ENCODE assay signal across 8 cellular contexts in the genomic region with DNA sequence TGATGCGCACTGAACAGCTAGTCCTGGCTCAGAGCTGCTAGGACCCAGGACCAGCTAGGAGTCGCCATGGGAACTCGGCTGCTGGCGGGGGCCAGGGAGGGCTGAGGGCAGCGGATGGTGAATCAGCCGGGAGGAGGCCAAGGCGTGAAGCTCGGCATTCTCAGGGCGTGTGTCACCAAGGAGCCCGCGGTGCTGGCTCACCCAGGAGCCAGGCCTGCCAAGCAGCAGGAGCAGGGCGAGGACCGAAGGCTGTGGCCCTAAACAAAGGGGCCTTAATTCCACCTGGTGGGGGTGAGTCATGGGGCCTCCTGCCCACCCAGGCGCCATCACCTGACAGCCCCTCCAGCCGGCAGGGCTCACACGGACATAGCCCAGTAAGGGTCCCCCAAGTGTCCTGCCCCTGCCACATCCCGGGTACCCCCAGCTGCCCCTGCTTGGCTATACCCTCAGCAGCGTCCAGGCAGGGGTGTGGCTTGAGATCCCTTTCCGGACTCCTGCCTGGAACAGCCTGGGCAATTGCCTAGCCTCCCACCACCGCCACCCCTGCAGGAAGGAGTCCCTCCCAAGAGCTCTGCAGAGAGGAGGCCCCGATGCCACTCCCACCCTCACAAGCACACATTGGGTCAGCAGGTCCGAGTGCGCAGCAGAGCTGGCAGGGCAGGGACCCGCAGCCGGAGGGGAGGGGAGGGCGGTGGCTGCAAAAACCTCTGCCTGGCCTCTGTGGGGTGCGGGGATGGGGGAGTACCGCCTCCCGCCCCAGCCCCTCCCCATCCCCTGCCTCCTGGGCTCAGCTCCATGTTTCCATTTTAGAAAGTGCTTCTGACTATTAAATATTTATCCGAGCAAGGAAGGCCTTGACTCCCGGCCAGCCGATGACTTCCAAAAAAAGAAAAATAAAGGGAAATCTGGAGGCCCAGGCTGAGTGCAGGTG. TPM values are rescaled to one million over a fixed set of nuclear protein-coding genes. Genes with fewer than 3 reads are reported as not detected.
DNase-seq lines count a peak whose midpoint lies in the region; ATAC-seq, FAIRE-seq and TF ChIP-seq lines count a peak whose summit lies in the region.

No MANE protein-coding gene starts in this region.

- no peak overlapping the region for H3K27ac Mint-ChIP-seq in activated naive CD4-positive, alpha-beta T cell treated with anti-CD3 and anti-CD28 coated beads, Interleukin-2, amount 50 U/mL, for 72 hours

- intact Hi-C loops in left ventricle myocardium superior (cut with micrococcal nuclease) = loop anchor here (10.0 kb wide), 1 partner anchor 71 kb away; no protein-coding TSS in a partner anchor

- H3K36me3 Mint-ChIP-seq in activated naive CD4-positive, alpha-beta T cell treated with anti-CD3 and anti-CD28 coated beads, Interleukin-2, amount 50 U/mL, for 72 hours = peaks cover 0 to 6% of the 10 kb centered on the region in 2 donors

- ATAC-seq in left ventricle myocardium superior = peak; percentile 50
- ATAC-seq in activated naive CD4-positive, alpha-beta T cell treated with anti-CD3 and anti-CD28 coated beads, Interleukin-2, amount 50 U/mL, for 72 hours = no peak

- TF ChIP-seq POLR2A in H54 (IDR thresholded peaks at IDR 0.05; ENCODE audit: low read depth, low read length) = 0 out of 2 replicates have a peak, but pooled peaks have one; percentile 18

- DNase-seq in H54 (ENCODE audit: insufficient read length, low spot score) (peak; percentile 86), adipocyte (ENCODE audit: low read depth) (peak; percentile 96), left ventricle myocardium superior (peak; percentile 70), NCI-H2029 (lab: John Stamatoyannopoulos, UW) (no peak)
- no peak for DNase-seq in stimulated activated CD8-positive, alpha-beta memory T cell treated with anti-CD3 and anti-CD28 coated beads, Interleukin-4, amount 100 ng/mL, for 48 hours
- no peak for DNase-seq in activated naive CD4-positive, alpha-beta T cell treated with anti-CD3 and anti-CD28 coated beads, Interleukin-2, amount 50 U/mL, for 72 hours (ENCODE audit: low spot score in 2 of 2)
- no peak for DNase-seq in stimulated activated CD4-positive, alpha-beta T cell treated with anti-CD3 and anti-CD28 coated beads, Interleukin-12 subunit alpha, Interleukin-12 subunit beta, amount 100 ng/mL, for 4 hours

- peak overlapping the region; percentile 75 for H3K27ac ChIP-seq in skeletal muscle tissue (ENCODE audit: low read depth, low read length)

- H3K9ac ChIP-seq in adipocyte (ENCODE audit: low read length) = peak overlapping the region; percentile 90
- H3K9ac ChIP-seq in skeletal muscle tissue (ENCODE audit: low read depth in 1 of 3, low read length in 3 of 3) = peak overlapping the region in 1 of 3 donors; percentile 60

- H3K4me3 ChIP-seq in adipocyte (ENCODE audit: low read length) (peak overlapping the region; percentile 63), skeletal muscle tissue (ENCODE audit: low read length in 3 of 3) (no peak overlapping the region)

- H3K9me3 ChIP-seq in adipocyte (ENCODE audit: control insufficient read depth, low read length) = no peaks in the 10 kb centered on the region
- no peaks in the 10 kb centered on the region for H3K9me3 ChIP-seq in skeletal muscle tissue (ENCODE audit: control insufficient read depth in 3 of 3, low read length in 3 of 3)

- H3K9me3 Mint-ChIP-seq in activated naive CD4-positive, alpha-beta T cell treated with anti-CD3 and anti-CD28 coated beads, Interleukin-2, amount 50 U/mL, for 72 hours = no peaks in the 10 kb centered on the region

- no peaks in the 10 kb centered on the region for H3K36me3 ChIP-seq in adipocyte (ENCODE audit: control insufficient read depth, insufficient read depth, low read length, severe bottlenecking)
- no peaks in the 10 kb centered on the region for H3K36me3 ChIP-seq in skeletal muscle tissue (ENCODE audit: control insufficient read depth in 3 of 3, insufficient read depth in 3 of 3, low read length in 3 of 3)

- FAIRE-seq in H54 (lab: Jason Lieb, UNC) = peak; percentile 79

- no peaks in the 10 kb centered on the region for H3K27me3 ChIP-seq in adipocyte (replicated peaks; ENCODE audit: control insufficient read depth, insufficient read depth, low read length)
- peaks cover 0 to 39% (median 5%) of the 10 kb centered on the region in 3 donors for H3K27me3 ChIP-seq in skeletal muscle tissue (ENCODE audit: control insufficient read depth in 3 of 3, insufficient read depth in 3 of 3, low read length in 3 of 3)

- H3K4me1 ChIP-seq in adipocyte (ENCODE audit: control insufficient read depth, insufficient read depth, low read length) = peaks cover 56% of the 10 kb centered on the region
- H3K4me1 ChIP-seq in skeletal muscle tissue (ENCODE audit: control insufficient read depth in 3 of 3, insufficient read depth in 3 of 3, low read length in 3 of 3) = peaks cover 60 to 77% (median 70%) of the 10 kb centered on the region in 3 donors

RNA-seq across cellular contexts. Expression of a gene that starts 4.7 kb away (rescaled TPM):
- total RNA-seq in left ventricle myocardium superior = 2.5 TPM
- 11.5 TPM for total RNA-seq in skeletal muscle tissue
- total RNA-seq in activated naive CD4-positive, alpha-beta T cell treated with anti-CD3 and anti-CD28 coated beads, Interleukin-2, amount 50 U/mL, for 72 hours = under 1 TPM; 0.02 to 0.10 TPM

RNA-seq across cellular contexts. Expression of a gene that starts 12.1 kb away (rescaled TPM):
- total RNA-seq in left ventricle myocardium superior = 1.5 TPM
- 2.1 TPM for total RNA-seq in skeletal muscle tissue
- under 1 TPM; 0.20 to 0.97 TPM for total RNA-seq in activated naive CD4-positive, alpha-beta T cell treated with anti-CD3 and anti-CD28 coated beads, Interleukin-2, amount 50 U/mL, for 72 hours

RNA-seq across cellular contexts. Expression of a gene that starts 47.4 kb away (rescaled TPM):
- total RNA-seq in left ventricle myocardium superior = 1.9 TPM
- total RNA-seq in skeletal muscle tissue = 15.1 TPM
- total RNA-seq in activated naive CD4-positive, alpha-beta T cell treated with anti-CD3 and anti-CD28 coated beads, Interleukin-2, amount 50 U/mL, for 72 hours = 10 to 100 TPM; 54.2 to 61.1 TPM

RNA-seq across cellular contexts. Expression of a gene that starts 48.8 kb away (rescaled TPM):
- total RNA-seq in left ventricle myocardium superior (0.27 TPM), skeletal muscle tissue (7.8 TPM)
- under 1 TPM in 1 of 2 donors, not detected in 1; 0.04 TPM for total RNA-seq in activated naive CD4-positive, alpha-beta T cell treated with anti-CD3 and anti-CD28 coated beads, Interleukin-2, amount 50 U/mL, for 72 hours

Comparison
In these comparisons a context has a peak if more than half of its experiments do, and no peak if none do; other contexts are left out.
1. DNase-seq: peak in H54 (single experiment), adipocyte (single experiment) and left ventricle myocardium superior (single experiment); none in stimulated activated CD8-positive, alpha-beta memory T cell treated with anti-CD3 and anti-CD28 coated beads, Interleukin-4, amount 100 ng/mL, for 48 hours (single experiment), NCI-H2029 (single experiment), activated naive CD4-positive, alpha-beta T cell treated with anti-CD3 and anti-CD28 coated beads, Interleukin-2, amount 50 U/mL, for 72 hours (0 of 2) and stimulated activated CD4-positive, alpha-beta T cell treated with anti-CD3 and anti-CD28 coated beads, Interleukin-12 subunit alpha, Interleukin-12 subunit beta, amount 100 ng/mL, for 4 hours (single experiment).